ENCODE assay signal across 28 cellular contexts in genomic region chr12:87303396-87304012, GRCh38.
"Had no signal": no experiment of that assay in that cellular context is flagged by ENCODE, and none has a peak within 500 bp of the region (broad histone marks: within the 10 kb centered on the region; RNA-seq: fewer than 3 reads in every experiment).

No MANE protein-coding gene starts in this region.

- H3K27ac ChIP-seq: hepatocyte, left ventricle myocardium inferior, neural progenitor cell, neutrophil, ovary, right atrium auricular region, right lobe of liver, stomach, testis, thyroid gland, transverse colon, upper lobe of left lung, vagina had no signal

- H3K4me3 Mint-ChIP-seq: naive thymus-derived CD8-positive, alpha-beta T cell; nephron; neural progenitor cell had no signal

- H3K79me2 ChIP-seq: hepatocyte had no signal

- H3K36me3 ChIP-seq: left ventricle myocardium inferior, neural progenitor cell, neutrophil, ovary, right atrium auricular region, right lobe of liver, stomach, thyroid gland, transverse colon, upper lobe of left lung, vagina had no signal

- H3K4me1 Mint-ChIP-seq: neural progenitor cell had no signal

- H3K4me1 ChIP-seq: left ventricle myocardium inferior, neural progenitor cell, right atrium auricular region, right lobe of liver, stomach, testis, thyroid gland, transverse colon, upper lobe of left lung, vagina had no signal

- DNase-seq: islet precursor cell; left ventricle myocardium inferior; midbrain; mucosa of descending colon; naive thymus-derived CD8-positive, alpha-beta T cell; occipital lobe; ovary; right lobe of liver; stimulated activated CD4-positive, alpha-beta T cell treated with anti-CD3 and anti-CD28 coated beads, Interleukin-1b, Interleukin-23, amount 100 ng/mL, for 48 hours; stimulated activated CD4-positive, alpha-beta T cell treated with anti-CD3 and anti-CD28 coated beads, Interleukin-2, amount 100 ng/mL, for 48 hours; stimulated activated CD4-positive, alpha-beta T cell treated with anti-CD3 and anti-CD28 coated beads, Interleukin-4, amount 100 ng/mL, for 4 hours; stimulated activated CD8-positive, alpha-beta memory T cell treated with anti-CD3 and anti-CD28 coated beads, Interleukin-4, amount 100 ng/mL, for 48 hours; stimulated activated naive B cell treated with anti-CD40 and anti-IgM and Interleukin-4, amounts not matched to agents 10 μg/mL and 1 μg/mL and 100 μg/mL, for 72 hours; stimulated activated naive CD8-positive, alpha-beta T cell treated with anti-CD3 and anti-CD28 coated beads, Interleukin-15, Interleukin-2, amounts not matched to agents 100 U/mL and 50 U/mL, for 24 hours; stomach; testis; thyroid gland; transverse colon; upper lobe of left lung had no signal

- H3K4me3 ChIP-seq: hepatocyte, left ventricle myocardium inferior, lung, mucosa of descending colon, neural progenitor cell, ovary, right atrium auricular region, right lobe of liver, smooth muscle cell, stomach, testis, thyroid gland, transverse colon, upper lobe of left lung, vagina had no signal

- ATAC-seq: naive thymus-derived CD8-positive, alpha-beta T cell; right lobe of liver; stimulated activated naive CD8-positive, alpha-beta T cell treated with anti-CD3 and anti-CD28 coated beads, Interleukin-15, Interleukin-2, amounts not matched to agents 100 U/mL and 50 U/mL, for 24 hours had no signal

- H2AFZ ChIP-seq: hepatocyte, neural progenitor cell had no signal

- H3K27ac Mint-ChIP-seq: naive thymus-derived CD8-positive, alpha-beta T cell; nephron; neural progenitor cell; progenitor cell of endocrine pancreas; stimulated activated naive B cell treated with anti-CD40 and anti-IgM and Interleukin-4, amounts not matched to agents 10 μg/mL and 1 μg/mL and 100 μg/mL, for 72 hours had no signal

- H3K36me3 Mint-ChIP-seq: naive thymus-derived CD8-positive, alpha-beta T cell; neural progenitor cell; stimulated activated naive B cell treated with anti-CD40 and anti-IgM and Interleukin-4, amounts not matched to agents 10 μg/mL and 1 μg/mL and 100 μg/mL, for 72 hours had no signal

- H3K9me3 Mint-ChIP-seq: nephron; neural progenitor cell; stimulated activated naive B cell treated with anti-CD40 and anti-IgM and Interleukin-4, amounts not matched to agents 10 μg/mL and 1 μg/mL and 100 μg/mL, for 72 hours had no signal

- H3K27me3 Mint-ChIP-seq: naive thymus-derived CD8-positive, alpha-beta T cell; progenitor cell of endocrine pancreas; stimulated activated naive B cell treated with anti-CD40 and anti-IgM and Interleukin-4, amounts not matched to agents 10 μg/mL and 1 μg/mL and 100 μg/mL, for 72 hours had no signal

- H3K4me2 ChIP-seq: hepatocyte, neural progenitor cell, smooth muscle cell had no signal

- H3K27me3 ChIP-seq: hepatocyte, neural progenitor cell, neutrophil, ovary, right atrium auricular region, right lobe of liver, stomach, testis, thyroid gland, transverse colon, upper lobe of left lung, vagina had no signal

- H3K9me3 ChIP-seq: left ventricle myocardium inferior, mucosa of descending colon, neutrophil, ovary, right atrium auricular region, right lobe of liver, stomach, testis, thyroid gland, transverse colon, upper lobe of left lung, vagina had no signal
